In genomic region chr1:194795917-194796593, GRCh38 we compare ENCODE assay signal across 21 cellular contexts.
DNase-seq lines count a peak whose midpoint lies in the region; ATAC-seq, FAIRE-seq and TF ChIP-seq lines count a peak whose summit lies in the region.
"Had no signal": no experiment of that assay in that cellular context is flagged by ENCODE, and none has a peak within 500 bp of the region (broad histone marks: within the 10 kb centered on the region; RNA-seq: fewer than 3 reads in every experiment).

No MANE protein-coding gene starts in this region.

- H3K36me3 Mint-ChIP-seq in activated T-cell treated with anti-CD3 and anti-CD28 coated beads, Interleukin-2, amount 50 U/mL, for 24 hours (ENCODE audit: low read depth) = no peaks in the 10 kb centered on the region

- H3K27me3 Mint-ChIP-seq in activated T-cell treated with anti-CD3 and anti-CD28 coated beads, Interleukin-2, amount 50 U/mL, for 24 hours = no peaks in the 10 kb centered on the region
- H3K27me3 Mint-ChIP-seq: CD4-positive, alpha-beta T cell had no signal

- no peak overlapping the region for H3K27ac Mint-ChIP-seq in activated T-cell treated with anti-CD3 and anti-CD28 coated beads, Interleukin-2, amount 50 U/mL, for 24 hours
- H3K27ac Mint-ChIP-seq: CD4-positive, alpha-beta T cell had no signal

- TF ChIP-seq CTCF in omental fat pad (IDR thresholded peaks at IDR 0.05) = no peak

- no peak for FAIRE-seq in GM19239 (lab: Jason Lieb, UNC)
- FAIRE-seq: astrocyte, colon, keratinocyte had no signal

- no peak overlapping the region for H3K4me3 Mint-ChIP-seq in activated T-cell treated with anti-CD3 and anti-CD28 coated beads, Interleukin-2, amount 50 U/mL, for 24 hours
- H3K4me3 Mint-ChIP-seq: CD4-positive, alpha-beta T cell; neural crest cell had no signal

- DNase-seq in omental fat pad (ENCODE audit: low spot score) = no peak
- no peak for DNase-seq in activated T-cell treated with anti-CD3 and anti-CD28 coated beads, Interleukin-2, amount 50 U/mL, for 24 hours
- no peak for DNase-seq in GM19239 (ENCODE audit: insufficient read length, low spot score)
- DNase-seq in NK-92 treated with Interleukin-12 subunit alpha and Interleukin-12 subunit beta, amount 100 ng/mL, for 24 hours (lab: John Stamatoyannopoulos, UW) = no peak
- DNase-seq: activated CD4-positive, CD25-positive, alpha-beta regulatory T cell; activated gamma-delta T cell treated with Interleukin-2 at 50 U/mL for 16 hours; CD4-positive, alpha-beta T cell; DMS79 treated with DMSO at 0.1 percent for 48 hours; mesenchymal stem cell; NCI-H2029 treated with DMSO at 0.1 percent for 48 hours; right cardiac atrium; stimulated activated CD4-positive, alpha-beta T cell treated with anti-CD3 and anti-CD28 coated beads, Interleukin-1b, Interleukin-23, amount 100 ng/mL, for 48 hours; thyroid gland had no signal

- ATAC-seq in GM18511 (IDR thresholded peaks at IDR 0.05; ENCODE audit: unreplicated experiment) = peak; percentile 84
- ATAC-seq in GM19463 (IDR thresholded peaks at IDR 0.05; ENCODE audit: unreplicated experiment) = peak; percentile 79
- ATAC-seq in HG02840 (IDR thresholded peaks at IDR 0.05; ENCODE audit: low FRiP score, unreplicated experiment) = peak; percentile 69
- ATAC-seq in HG03442 (IDR thresholded peaks at IDR 0.05; ENCODE audit: unreplicated experiment) = peak; percentile 91
- ATAC-seq in omental fat pad (ENCODE audit: low FRiP score) = no peak
- ATAC-seq: right cardiac atrium had no signal

- H3K9me3 Mint-ChIP-seq in activated T-cell treated with anti-CD3 and anti-CD28 coated beads, Interleukin-2, amount 50 U/mL, for 24 hours = no peaks in the 10 kb centered on the region
- H3K9me3 Mint-ChIP-seq: CD4-positive, alpha-beta T cell; neural crest cell had no signal

- H3K4me1 Mint-ChIP-seq in activated T-cell treated with anti-CD3 and anti-CD28 coated beads, Interleukin-2, amount 50 U/mL, for 24 hours (ENCODE audit: low read depth) = no peaks in the 10 kb centered on the region
- H3K4me1 Mint-ChIP-seq: neural crest cell had no signal
